In genomic region chr3:58670506-58671125, GRCh38 we compare ENCODE assay signal across 18 cellular contexts. TPM values are rescaled to one million over a fixed set of nuclear protein-coding genes. Genes with fewer than 3 reads are reported as not detected.
"Had no signal": no experiment of that assay in that cellular context is flagged by ENCODE, and none has a peak within 500 bp of the region (broad histone marks: within the 10 kb centered on the region; RNA-seq: fewer than 3 reads in every experiment).

No MANE protein-coding gene starts in this region.

- H3K36me3 ChIP-seq: lower lobe of right lung, ovary, spleen, upper lobe of right lung had no signal

- H3K27ac ChIP-seq: epithelial cell of prostate, lower lobe of right lung, ovary, spleen, testis, upper lobe of right lung had no signal

- H3K27me3 ChIP-seq: ovary, spleen, testis, upper lobe of right lung had no signal

- H3K4me3 ChIP-seq: lower lobe of right lung, ovary, spleen, testis, upper lobe of right lung had no signal

- ATAC-seq: activated naive CD8-positive, alpha-beta T cell treated with anti-CD3 and anti-CD28 coated beads, Interleukin-2, amount 50 U/mL, for 24 hours; lower lobe of right lung; sciatic nerve; stimulated activated naive CD8-positive, alpha-beta T cell treated with anti-CD3 and anti-CD28 coated beads, Interleukin-15, amount 100 ng/mL, for 72 hours; upper lobe of right lung had no signal

- H3K9me3 ChIP-seq: lower lobe of right lung, ovary, testis, upper lobe of right lung had no signal

- DNase-seq: activated naive CD4-positive, alpha-beta T cell treated with anti-CD3 and anti-CD28 coated beads for 36 hours; activated naive CD8-positive, alpha-beta T cell treated with anti-CD3 and anti-CD28 coated beads, Interleukin-2, amount 50 U/mL, for 24 hours; aorta; foreskin melanocyte; lower lobe of right lung; ovary; spleen; stimulated activated CD4-positive, alpha-beta T cell treated with anti-CD3 and anti-CD28 coated beads, Interleukin-1b, Interleukin-23, amount 100 ng/mL, for 48 hours; stimulated activated naive CD8-positive, alpha-beta T cell treated with anti-CD3 and anti-CD28 coated beads, Interleukin-15, amount 100 ng/mL, for 72 hours; testis; upper lobe of right lung had no signal

- H3K4me1 ChIP-seq: testis had no signal

RNA-seq across cellular contexts. Expression of gene FAM3D, which starts 4.0 kb away (rescaled TPM):
- total RNA-seq: activated CD8-positive, alpha-beta memory T cell treated with anti-CD3 and anti-CD28 coated beads for 36 hours; activated naive CD4-positive, alpha-beta T cell treated with anti-CD3 and anti-CD28 coated beads for 36 hours; activated T-helper 2 cell treated with anti-CD3 and anti-CD28 coated beads, Interferon-gamma antibody, Interleukin-2, Interleukin-4, amounts not matched to agents 10 μg/mL and 5 μg/mL and 100 μg/mL, durations not matched to agents 14 hours and 24 hours and 36 hours; aorta; cerebellum; fibroblast of lung; sciatic nerve; T-helper 2 cell treated with Interferon-gamma antibody and Interleukin-4, amounts not matched to agents 100 ng/mL and 5 ng/mL, for 36 hours had no signal
